In the genomic region with DNA sequence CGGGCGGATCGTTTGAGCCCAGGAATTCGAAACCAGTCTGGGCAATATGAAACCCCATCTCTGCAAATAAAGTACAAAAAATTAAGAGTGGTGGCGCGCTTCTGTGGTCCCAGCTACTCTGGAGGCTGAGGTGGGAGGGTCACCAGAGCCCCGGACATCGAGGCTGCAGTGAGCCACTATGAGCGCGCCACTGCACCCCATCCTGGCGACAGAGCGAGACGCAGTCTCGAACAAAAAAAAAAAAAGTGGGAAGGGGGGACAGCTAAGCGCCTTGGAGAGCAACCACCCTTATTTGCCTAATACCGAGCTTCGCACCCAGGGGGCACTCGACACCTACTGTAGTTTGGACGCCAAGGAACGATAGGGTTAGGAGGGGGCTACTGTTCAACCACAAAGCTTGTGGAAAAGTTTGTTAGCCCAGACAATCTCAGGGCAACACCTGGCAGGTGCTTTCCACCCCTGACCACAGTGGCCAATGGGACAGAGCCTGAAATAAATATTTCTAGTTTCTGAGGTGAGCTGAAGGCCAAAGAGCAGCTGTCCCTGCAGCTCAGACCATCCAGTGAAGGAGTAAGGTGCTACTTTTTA, we compare ENCODE assay signal across 8 cellular contexts. TPM values are rescaled to one million over a fixed set of nuclear protein-coding genes. Genes with fewer than 3 reads are reported as not detected.
A peak's percentile ranks its signal among the peaks of the same experiment; 100 is the strongest.
DNase-seq lines count a peak whose midpoint lies in the region; ATAC-seq and TF ChIP-seq lines count a peak whose summit lies in the region.

No MANE protein-coding gene starts in this region.

- intact Hi-C loops in HCT116 (cut with micrococcal nuclease) (loop anchor here (1.0 kb wide), 4 partner anchors 101 to 359 kb away; partner anchors contain the start of gene BECN1), head of caudate nucleus (cut with DNase I) (loop anchor here (5.0 kb wide), 1 partner anchor 99 kb away; the partner anchor contains the start of gene PLEKHH3), upper lobe of right lung (cut with DNase I) (loop anchor here (2.0 kb wide), 1 partner anchor 98 kb away; the partner anchor contains the start of gene PLEKHH3)

- H3K27me3 ChIP-seq in HCT116 (ENCODE audit: insufficient read depth, low read length): no peaks in the 10 kb centered on the region
- no peaks in the 10 kb centered on the region for H3K27me3 ChIP-seq in upper lobe of right lung

- H3K9ac ChIP-seq in HCT116 (ENCODE audit: low read length): peak overlapping the region; percentile 99

- peak; percentile 90 for TF ChIP-seq RAD21 in HCT116 (IDR thresholded peaks at IDR 0.05; ENCODE audit: low read depth)

- no peaks in the 10 kb centered on the region for H3K9me3 Mint-ChIP-seq in activated naive CD8-positive, alpha-beta T cell treated with anti-CD3 and anti-CD28 coated beads for 36 hours

- POLR2A ChIA-PET in HCT116 (lab: Charles Lee): interaction anchor here (0.8 to 2.0 kb wide), 15 partner anchors 9 to 195 kb away, joined by 3 to 13 read pairs (median 3); partner anchors contain the start of genes CCR10, MLX, RETREG3 and TUBG1

- no peak overlapping the region for H2AFZ ChIP-seq in HCT116 (ENCODE audit: low read depth, low read length, poor library complexity, severe bottlenecking)

- ATAC-seq in HCT116: peak; percentile 74
- peak; percentile 31 for ATAC-seq in omental fat pad (ENCODE audit: low FRiP score)
- peak; percentile 79 for ATAC-seq in upper lobe of right lung

- CTCF ChIA-PET in HCT116 (lab: Charles Lee): interaction anchor here (0.7 to 4.4 kb wide), 34 partner anchors 9 to 419 kb away, joined by 3 to 136 read pairs (median 4); partner anchors contain the start of genes BECN1, CNTD1, CNTNAP1 and COA3

- no peak for TF ChIP-seq POLR2A in HCT116 (IDR thresholded peaks at IDR 0.05; ENCODE audit: borderline replicate concordance, extremely low read depth, insufficient read depth, insufficient read length)

- in situ Hi-C loops in SK-MEL-5 (cut with HindIII; ENCODE audit: low pct_unique_long_range_greater_than_20kb, low sequenced_read_pairs): no loop called here

- peak; percentile 80 to 90 (median 88) for TF ChIP-seq CTCF in HCT116 (IDR thresholded peaks at IDR 0.05 in 2 of 3, conservative IDR thresholded peaks at IDR 0.05 in 1 of 3; ENCODE audit: borderline replicate concordance in 1 of 3, insufficient read depth in 1 of 3, low read depth in 2 of 3, low read length in 2 of 3)
- peak in 1 of 3 donors; percentile 41 for TF ChIP-seq CTCF in omental fat pad (IDR thresholded peaks at IDR 0.05)
- TF ChIP-seq CTCF in upper lobe of right lung (IDR thresholded peaks at IDR 0.05): peak; percentile 71

- DNase-seq in EH (ENCODE audit: low read depth) (peak; percentile 72), HCT116 (ENCODE audit: low read depth, low spot score) (peak; percentile 74), NAMALWA (ENCODE audit: low spot score) (peak; percentile 91), SK-MEL-5 (ENCODE audit: low read depth, low spot score) (peak; percentile 84), head of caudate nucleus (peak; percentile 45 to 89 (median 76)), omental fat pad (ENCODE audit: low spot score) (peak; percentile 90), upper lobe of right lung (peak; percentile 82)
- DNase-seq in activated naive CD8-positive, alpha-beta T cell treated with anti-CD3 and anti-CD28 coated beads for 36 hours: peak; percentile 78

- H3K9me2 ChIP-seq in HCT116 (ENCODE audit: insufficient read depth): no peaks in the 10 kb centered on the region

- RAD21 ChIA-PET in HCT116 (lab: Charles Lee; ENCODE audit: low non-redundant PET in 1 of 2, low total read pairs in 2 of 2, uncharacterized antibody in 2 of 2, unreplicated experiment in 2 of 2): interaction anchor here (0.8 to 2.6 kb wide), 11 partner anchors 31 to 246 kb away, joined by 3 to 25 read pairs (median 6); partner anchors contain the start of genes CCR10 (in 2 of the 2), PLEKHH3 (in 2 of the 2), BECN1 (in 1 of the 2) and RETREG3 (in 1 of the 2)

- peak overlapping the region; percentile 94 for H3K4me2 ChIP-seq in HCT116 (ENCODE audit: low read length)

- H3K4me1 ChIP-seq in HCT116 (ENCODE audit: control insufficient read depth in 1 of 2, insufficient read depth in 2 of 2, low read length in 2 of 2) (peaks cover 10 to 15% of the 10 kb centered on the region in 2 experiments), upper lobe of right lung (peaks cover 8% of the 10 kb centered on the region)

- H4K20me1 ChIP-seq in HCT116 (ENCODE audit: insufficient read depth): no peaks in the 10 kb centered on the region

- no TSS peak for BruUV-seq in HCT116 (replicated peaks; lab: Mats Ljungman, UMichigan)

- peak overlapping the region; percentile 95 for H3K27ac ChIP-seq in HCT116 (ENCODE audit: low read depth, low read length)
- H3K27ac ChIP-seq in upper lobe of right lung: peak overlapping the region; percentile 86

- H3K27me3 Mint-ChIP-seq in activated naive CD8-positive, alpha-beta T cell treated with anti-CD3 and anti-CD28 coated beads for 36 hours: no peaks in the 10 kb centered on the region

- peak overlapping the region; percentile 97 for H3K27ac Mint-ChIP-seq in activated naive CD8-positive, alpha-beta T cell treated with anti-CD3 and anti-CD28 coated beads for 36 hours

- H3K4me3 Mint-ChIP-seq in activated naive CD8-positive, alpha-beta T cell treated with anti-CD3 and anti-CD28 coated beads for 36 hours: peak overlapping the region; percentile 98

- H3K79me2 ChIP-seq in HCT116 (ENCODE audit: insufficient read depth, low read length): peaks cover 46% of the 10 kb centered on the region

- H3K4me1 Mint-ChIP-seq in activated naive CD8-positive, alpha-beta T cell treated with anti-CD3 and anti-CD28 coated beads for 36 hours: peaks cover 32% of the 10 kb centered on the region

- H3K9me3 ChIP-seq in HCT116 (ENCODE audit: control insufficient read depth in 1 of 2, insufficient read depth in 1 of 2, low read depth in 1 of 2, low read length in 2 of 2) (no peaks in the 10 kb centered on the region), upper lobe of right lung (no peaks in the 10 kb centered on the region)

- H3K4me3 ChIP-seq in HCT116 (replicated peaks in 1 of 2; ENCODE audit: low read depth in 1 of 2, low read length in 2 of 2): peak overlapping the region; percentile 72 to 99
- H3K4me3 ChIP-seq in upper lobe of right lung: peak overlapping the region; percentile 62

- peaks cover 36% of the 10 kb centered on the region for H3K36me3 Mint-ChIP-seq in activated naive CD8-positive, alpha-beta T cell treated with anti-CD3 and anti-CD28 coated beads for 36 hours

- H3K36me3 ChIP-seq in HCT116 (ENCODE audit: control insufficient read depth in 1 of 2, insufficient read depth in 2 of 2, low read length in 2 of 2) (peaks cover 17 to 32% of the 10 kb centered on the region in 2 experiments; a peak in 3 of 4 replicates), upper lobe of right lung (peaks cover 59% of the 10 kb centered on the region)

TF ChIP-seq in HCT116, 20 proteins besides CTCF, POLR2A, EP300 and RAD21 (continues in another document):
- peak; percentile 75 for TF ChIP-seq POLR2AphosphoS5 (IDR thresholded peaks at IDR 0.05; ENCODE audit: low read depth, low read length)

RNA-seq across cellular contexts. Expression of gene PSMC3IP, which starts 0.8 kb away (rescaled TPM):
- 24.3 TPM for total RNA-seq in HCT116 (2021; ENCODE audit: unreplicated experiment)
- polyA plus RNA-seq in HCT116 (2012): 15.4 and 18.2 TPM in 2 replicates
- total RNA-seq in SK-MEL-5 (2014; rRNA removed; shearing (Covaris generic)): 8.0 and 8.5 TPM in 2 replicates
- 15.7 and 16.8 TPM in 2 replicates for polyA plus RNA-seq in SK-MEL-5 (2015; cell fraction: cytosol; rRNA removed)
- polyA plus RNA-seq in SK-MEL-5 (2015; cell fraction: nucleus; rRNA removed): 66.9 and 75.1 TPM in 2 replicates
- 10 to 100 TPM; 32.5 to 36.2 TPM for total RNA-seq in activated naive CD8-positive, alpha-beta T cell treated with anti-CD3 and anti-CD28 coated beads for 36 hours
- 1 to 10 TPM; 1.7 to 4.7 (median 3.3) TPM for total RNA-seq in omental fat pad
- total RNA-seq in upper lobe of right lung: 4.2 TPM

RNA-seq across cellular contexts. Expression of gene MLX, which starts 11.5 kb away (rescaled TPM):
- total RNA-seq in HCT116 (2021; ENCODE audit: unreplicated experiment) (47.9 TPM), omental fat pad (10 to 100 TPM; 41.8 to 53.0 (median 50.3) TPM), upper lobe of right lung (61.3 TPM)
- 51.7 and 52.4 TPM in 2 replicates for polyA plus RNA-seq in HCT116 (2012)
- total RNA-seq in SK-MEL-5 (2014; rRNA removed; shearing (Covaris generic)): 44.6 and 50.6 TPM in 2 replicates
- polyA plus RNA-seq in SK-MEL-5 (2015; cell fraction: cytosol; rRNA removed): 76.3 and 81.8 TPM in 2 replicates
- 302 and 331 TPM in 2 replicates for polyA plus RNA-seq in SK-MEL-5 (2015; cell fraction: nucleus; rRNA removed)
- 10 to 100 TPM; 57.3 to 57.5 TPM for total RNA-seq in activated naive CD8-positive, alpha-beta T cell treated with anti-CD3 and anti-CD28 coated beads for 36 hours

RNA-seq across cellular contexts. Expression of gene COASY, which starts 16.4 kb away (rescaled TPM):
- total RNA-seq in HCT116 (2021; ENCODE audit: unreplicated experiment): 137 TPM
- 108 and 113 TPM in 2 replicates for polyA plus RNA-seq in HCT116 (2012)
- total RNA-seq in SK-MEL-5 (2014; rRNA removed; shearing (Covaris generic)): 23.6 and 27.6 TPM in 2 replicates
- polyA plus RNA-seq in SK-MEL-5 (2015; cell fraction: cytosol; rRNA removed): 165 and 187 TPM in 2 replicates
- 353 and 438 TPM in 2 replicates for polyA plus RNA-seq in SK-MEL-5 (2015; cell fraction: nucleus; rRNA removed)
- 100 to 1,000 TPM; 111 TPM for total RNA-seq in activated naive CD8-positive, alpha-beta T cell treated with anti-CD3 and anti-CD28 coated beads for 36 hours
- 10 to 100 TPM; 21.8 to 33.5 (median 26.2) TPM for total RNA-seq in omental fat pad
- total RNA-seq in upper lobe of right lung: 63.3 TPM

RNA-seq across cellular contexts. Expression of gene HSD17B1, which starts 25.7 kb away (rescaled TPM):
- total RNA-seq in HCT116 (2021; ENCODE audit: unreplicated experiment) (1.4 TPM), omental fat pad (1 to 10 TPM; 1.6 to 8.7 (median 3.4) TPM), upper lobe of right lung (1.4 TPM)
- polyA plus RNA-seq in HCT116 (2012): 1.6 and 1.8 TPM in 2 replicates
- 0.82 and 0.88 TPM in 2 replicates for total RNA-seq in SK-MEL-5 (2014; rRNA removed; shearing (Covaris generic))
- polyA plus RNA-seq in SK-MEL-5 (2015; cell fraction: cytosol; rRNA removed): 0.18 and 0.57 TPM in 2 replicates
- polyA plus RNA-seq in SK-MEL-5 (2015; cell fraction: nucleus; rRNA removed): 3.0 and 3.1 TPM in 2 replicates
- under 1 TPM; 0.25 to 0.26 TPM for total RNA-seq in activated naive CD8-positive, alpha-beta T cell treated with anti-CD3 and anti-CD28 coated beads for 36 hours

RNA-seq across cellular contexts. Expression of gene RETREG3, which starts 30.8 kb away (rescaled TPM):
- 38.5 TPM for total RNA-seq in HCT116 (2021; ENCODE audit: unreplicated experiment)
- 19.2 and 19.3 TPM in 2 replicates for polyA plus RNA-seq in HCT116 (2012)
- 55.6 and 56.3 TPM in 2 replicates for total RNA-seq in SK-MEL-5 (2014; rRNA removed; shearing (Covaris generic))
- 41.5 and 74.6 TPM in 2 replicates for polyA plus RNA-seq in SK-MEL-5 (2015; cell fraction: cytosol; rRNA removed)
- 36.5 and 40.6 TPM in 2 replicates for polyA plus RNA-seq in SK-MEL-5 (2015; cell fraction: nucleus; rRNA removed)
- total RNA-seq in activated naive CD8-positive, alpha-beta T cell treated with anti-CD3 and anti-CD28 coated beads for 36 hours: 10 to 100 TPM; 18.3 to 22.7 TPM
- 10 to 100 TPM; 37.0 to 70.3 (median 55.5) TPM for total RNA-seq in omental fat pad
- 68.6 TPM for total RNA-seq in upper lobe of right lung

Comparison
In these comparisons a context has a peak if more than half of its experiments do, and no peak if none do; other contexts are left out.
1. Peak in every context shown above with its lines: DNase-seq, ATAC-seq, H3K4me3 ChIP-seq and H3K27ac ChIP-seq.